16 cellular contexts compared by ENCODE assay signal in genomic region chr6:5031150-5031549, GRCh38. TPM values are rescaled to one million over a fixed set of nuclear protein-coding genes. Genes with fewer than 3 reads are reported as not detected.
DNase-seq lines count a peak whose midpoint lies in the region; ATAC-seq, FAIRE-seq and TF ChIP-seq lines count a peak whose summit lies in the region.
"Had no signal": no experiment of that assay in that cellular context is flagged by ENCODE, and none has a peak within 500 bp of the region (broad histone marks: within the 10 kb centered on the region; RNA-seq: fewer than 3 reads in every experiment).

No MANE protein-coding gene starts in this region.

- no peak for FAIRE-seq in astrocyte (lab: Jason Lieb, UNC)

- peaks cover 0 to 5% of the 10 kb centered on the region in 2 donors for H3K36me3 Mint-ChIP-seq in activated naive CD4-positive, alpha-beta T cell treated with anti-CD3 and anti-CD28 coated beads, Interleukin-2, amount 50 U/mL, for 72 hours
- peaks cover 5% of the 10 kb centered on the region for H3K36me3 Mint-ChIP-seq in astrocyte (ENCODE audit: low read depth, unreplicated experiment)
- H3K36me3 Mint-ChIP-seq in stimulated activated naive B cell treated with anti-CD40 and anti-IgM and Interleukin-4, amounts not matched to agents 10 μg/mL and 1 μg/mL and 100 μg/mL, for 72 hours: peaks cover 9 to 11% of the 10 kb centered on the region in 2 donors
- H3K36me3 Mint-ChIP-seq: immature natural killer cell, mesothelial cell of epicardium had no signal

- no peak overlapping the region for H3K9ac ChIP-seq in Loucy (ENCODE audit: low read depth, low read length, poor library complexity, severe bottlenecking)
- H3K9ac ChIP-seq in astrocyte (ENCODE audit: low read length): no peak overlapping the region

- H3K27me3 ChIP-seq in Loucy (ENCODE audit: insufficient read depth, low read length, poor library complexity, severe bottlenecking): no peaks in the 10 kb centered on the region
- no peaks in the 10 kb centered on the region for H3K27me3 ChIP-seq in astrocyte (ENCODE audit: insufficient read depth, low read length)
- H3K27me3 ChIP-seq: ascending aorta, left lung had no signal

- no peaks in the 10 kb centered on the region for H3K79me2 ChIP-seq in Loucy (ENCODE audit: insufficient read depth, low read length)
- H3K79me2 ChIP-seq in astrocyte (ENCODE audit: insufficient read depth, low read length): no peaks in the 10 kb centered on the region

- no peak for DNase-seq in activated naive CD4-positive, alpha-beta T cell treated with anti-CD3 and anti-CD28 coated beads, Interleukin-2, amount 50 U/mL, for 72 hours (ENCODE audit: low spot score in 2 of 2)
- no peak for DNase-seq in activated naive CD4-positive, alpha-beta T cell treated with Interleukin-2 at 50 U/mL for 16 hours
- no peak for DNase-seq in astrocyte (ENCODE audit: low read depth)
- no peak for DNase-seq in stimulated activated naive B cell treated with anti-CD40 and anti-IgM and Interleukin-4, amounts not matched to agents 10 μg/mL and 1 μg/mL and 100 μg/mL, for 72 hours
- no peak for DNase-seq in stimulated activated CD4-positive, alpha-beta T cell treated with anti-CD3 and anti-CD28 coated beads, Interleukin-4, amount 100 ng/mL, for 1 hour
- DNase-seq: SIG-M5 had no signal

- H3F3A ChIP-seq in Loucy (ENCODE audit: low read depth): no peaks in the 10 kb centered on the region

- H3K4me1 ChIP-seq in Loucy (ENCODE audit: insufficient read depth, low read length, poor library complexity, severe bottlenecking) (no peaks in the 10 kb centered on the region), astrocyte (ENCODE audit: insufficient read depth, low read length) (peaks cover 1% of the 10 kb centered on the region)
- H3K4me1 ChIP-seq: ascending aorta had no signal

- peak in 1 of 2 donors; percentile 4 for ATAC-seq in activated naive CD4-positive, alpha-beta T cell treated with anti-CD3 and anti-CD28 coated beads, Interleukin-2, amount 50 U/mL, for 72 hours
- ATAC-seq in stimulated activated naive B cell treated with anti-CD40 and anti-IgM and Interleukin-4, amounts not matched to agents 10 μg/mL and 1 μg/mL and 100 μg/mL, for 72 hours (replicated peaks): no peak
- ATAC-seq in HG02623 (IDR thresholded peaks at IDR 0.05; ENCODE audit: unreplicated experiment): no peak
- ATAC-seq in HG02852 (IDR thresholded peaks at IDR 0.05; ENCODE audit: unreplicated experiment): no peak

- H3K27ac Mint-ChIP-seq in activated naive CD4-positive, alpha-beta T cell treated with anti-CD3 and anti-CD28 coated beads, Interleukin-2, amount 50 U/mL, for 72 hours: peak overlapping the region; percentile 37 to 62
- peak overlapping the region; percentile 44 for H3K27ac Mint-ChIP-seq in astrocyte (ENCODE audit: unreplicated experiment)
- H3K27ac Mint-ChIP-seq in stimulated activated naive B cell treated with anti-CD40 and anti-IgM and Interleukin-4, amounts not matched to agents 10 μg/mL and 1 μg/mL and 100 μg/mL, for 72 hours: peak overlapping the region; percentile 79
- H3K27ac Mint-ChIP-seq: activated naive CD4-positive, alpha-beta T cell treated with anti-CD3 and anti-CD28 coated beads for 36 hours; CD4-positive, alpha-beta T cell; immature natural killer cell; T-helper 1 cell treated with Interleukin-12 subunit alpha and Interleukin-12 subunit beta and Interleukin-4 antibody, amounts not matched to agents 30 μg/mL and 1 μg/mL, for 36 hours had no signal

- H2AFZ ChIP-seq in Loucy (ENCODE audit: low read length): peak overlapping the region; percentile 52
- H2AFZ ChIP-seq in astrocyte (ENCODE audit: low read depth, low read length): peak overlapping the region; percentile 7

- peaks cover 11% of the 10 kb centered on the region for H3K4me1 Mint-ChIP-seq in astrocyte (ENCODE audit: low read depth, unreplicated experiment)
- H3K4me1 Mint-ChIP-seq in stimulated activated naive B cell treated with anti-CD40 and anti-IgM and Interleukin-4, amounts not matched to agents 10 μg/mL and 1 μg/mL and 100 μg/mL, for 72 hours: peaks cover 17 to 27% of the 10 kb centered on the region in 2 donors

- no peak overlapping the region for H3K27ac ChIP-seq in astrocyte (ENCODE audit: low read depth, low read length)
- H3K27ac ChIP-seq: ascending aorta, left lung had no signal

- H3K9me2 ChIP-seq in Loucy (replicated peaks; ENCODE audit: low read depth, low read length): no peaks in the 10 kb centered on the region

- TF ChIP-seq CTCF in Loucy (conservative IDR thresholded peaks at IDR 0.05; ENCODE audit: low read length) (no peak), astrocyte (IDR thresholded peaks at IDR 0.05; ENCODE audit: insufficient read depth, low read depth, low read length) (no peak)

- H3K27me3 Mint-ChIP-seq in astrocyte (ENCODE audit: low read depth, unreplicated experiment): no peaks in the 10 kb centered on the region
- H3K27me3 Mint-ChIP-seq in stimulated activated naive B cell treated with anti-CD40 and anti-IgM and Interleukin-4, amounts not matched to agents 10 μg/mL and 1 μg/mL and 100 μg/mL, for 72 hours: peaks cover 5 to 6% of the 10 kb centered on the region in 2 donors

- H4K20me1 ChIP-seq in Loucy (ENCODE audit: insufficient read depth, low read length, poor library complexity, severe bottlenecking): no peaks in the 10 kb centered on the region
- no peaks in the 10 kb centered on the region for H4K20me1 ChIP-seq in astrocyte (ENCODE audit: insufficient read depth, low read length)

- no peak overlapping the region for H3K4me3 ChIP-seq in Loucy (ENCODE audit: low read length, poor library complexity, severe bottlenecking)
- H3K4me3 ChIP-seq in astrocyte (ENCODE audit: insufficient read depth, low read depth, low read length): no peak overlapping the region
- H3K4me3 ChIP-seq: ascending aorta, left lung had no signal

- H3K9me3 ChIP-seq in Loucy (ENCODE audit: insufficient read depth, low read depth, low read length) (no peaks in the 10 kb centered on the region), astrocyte (ENCODE audit: insufficient read depth, low read depth, low read length) (no peaks in the 10 kb centered on the region)
- H3K9me3 ChIP-seq: ascending aorta, left lung had no signal

- H3K4me2 ChIP-seq in Loucy (ENCODE audit: low read depth, low read length, poor library complexity, severe bottlenecking): no peak overlapping the region
- H3K4me2 ChIP-seq in astrocyte (ENCODE audit: low read length): no peak overlapping the region

- H3K36me3 ChIP-seq in Loucy (ENCODE audit: insufficient read depth, low read length) (no peaks in the 10 kb centered on the region), astrocyte (ENCODE audit: insufficient read depth, low read length) (no peaks in the 10 kb centered on the region)
- H3K36me3 ChIP-seq: ascending aorta, left lung had no signal

- H3K9me3 Mint-ChIP-seq in activated naive CD4-positive, alpha-beta T cell treated with anti-CD3 and anti-CD28 coated beads, Interleukin-2, amount 50 U/mL, for 72 hours: peaks cover 4 to 7% of the 10 kb centered on the region in 2 donors
- H3K9me3 Mint-ChIP-seq in astrocyte (ENCODE audit: unreplicated experiment): peaks cover 3% of the 10 kb centered on the region
- peaks cover 4 to 6% of the 10 kb centered on the region in 2 donors for H3K9me3 Mint-ChIP-seq in stimulated activated naive B cell treated with anti-CD40 and anti-IgM and Interleukin-4, amounts not matched to agents 10 μg/mL and 1 μg/mL and 100 μg/mL, for 72 hours
- H3K9me3 Mint-ChIP-seq: activated naive CD4-positive, alpha-beta T cell treated with anti-CD3 and anti-CD28 coated beads for 36 hours; CD4-positive, alpha-beta T cell; immature natural killer cell; mesothelial cell of epicardium; T-helper 1 cell treated with Interleukin-12 subunit alpha and Interleukin-12 subunit beta and Interleukin-4 antibody, amounts not matched to agents 30 μg/mL and 1 μg/mL, for 36 hours had no signal

- no peak overlapping the region for H3K4me3 Mint-ChIP-seq in astrocyte (ENCODE audit: unreplicated experiment)
- H3K4me3 Mint-ChIP-seq in stimulated activated naive B cell treated with anti-CD40 and anti-IgM and Interleukin-4, amounts not matched to agents 10 μg/mL and 1 μg/mL and 100 μg/mL, for 72 hours: no peak overlapping the region
- H3K4me3 Mint-ChIP-seq: activated naive CD4-positive, alpha-beta T cell treated with anti-CD3 and anti-CD28 coated beads for 36 hours; CD4-positive, alpha-beta T cell; immature natural killer cell; mesothelial cell of epicardium; T-helper 1 cell treated with Interleukin-12 subunit alpha and Interleukin-12 subunit beta and Interleukin-4 antibody, amounts not matched to agents 30 μg/mL and 1 μg/mL, for 36 hours had no signal

RNA-seq across cellular contexts. Expression of gene RPP40, which starts 27.3 kb away (rescaled TPM):
- total RNA-seq in activated naive CD4-positive, alpha-beta T cell treated with anti-CD3 and anti-CD28 coated beads, Interleukin-2, amount 50 U/mL, for 72 hours: 10 to 100 TPM in 1 of 2 donors, 1 to 10 TPM in 1; 6.0 to 15.5 TPM
- 11.6 and 16.6 TPM in 2 replicates for total RNA-seq in astrocyte
- total RNA-seq: ascending aorta had no signal

RNA-seq across cellular contexts. Expression of gene PPP1R3G, which starts 54.0 kb away (rescaled TPM):
- total RNA-seq in activated naive CD4-positive, alpha-beta T cell treated with anti-CD3 and anti-CD28 coated beads, Interleukin-2, amount 50 U/mL, for 72 hours: under 1 TPM; 0.07 to 0.47 TPM
- 0.39 and 0.70 TPM in 2 replicates for total RNA-seq in astrocyte
- total RNA-seq: activated naive CD4-positive, alpha-beta T cell treated with anti-CD3 and anti-CD28 coated beads for 36 hours; CD4-positive, alpha-beta T cell had no signal
